Comparison of ENCODE assay signal across 1 cellular context in the genomic region with DNA sequence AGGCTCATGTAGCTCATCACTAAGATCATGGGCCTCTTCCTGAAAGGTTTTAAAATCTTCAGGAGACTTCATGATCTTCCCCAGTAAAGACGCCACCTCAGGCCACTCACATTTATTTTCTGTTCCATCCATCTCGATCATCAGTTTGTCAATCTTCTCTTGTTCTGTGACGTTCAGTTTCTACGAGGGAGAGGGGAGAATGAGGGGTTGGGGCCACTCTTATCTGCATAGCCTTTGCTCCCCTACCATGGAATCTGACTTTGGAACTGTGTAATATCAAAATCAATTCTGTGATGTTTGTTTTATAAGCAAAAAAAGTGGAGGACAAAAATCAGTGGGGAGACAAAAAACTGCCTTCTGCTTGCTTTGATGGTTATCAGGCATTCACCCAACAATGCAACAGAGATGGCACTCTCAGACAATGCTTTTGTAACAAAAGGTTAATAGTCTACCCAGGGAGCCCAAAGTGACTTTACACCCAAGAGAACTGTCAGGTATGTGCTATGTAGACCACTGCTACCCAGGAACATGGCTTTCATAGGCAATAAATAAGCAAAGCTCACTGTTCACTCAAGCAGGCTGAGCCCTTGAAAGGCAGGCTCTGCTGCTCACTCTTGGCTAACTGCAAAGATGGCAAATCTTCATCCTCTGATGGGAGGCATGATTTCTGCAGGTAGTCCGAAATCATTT.
TF ChIP-seq lines count a peak whose summit lies in the region.

No MANE protein-coding gene starts in this region.

TF ChIP-seq in K562, 482 proteins besides CTCF, POLR2A, EP300 and RAD21 (continued from another document):
- TF ChIP-seq, protein P1, sequence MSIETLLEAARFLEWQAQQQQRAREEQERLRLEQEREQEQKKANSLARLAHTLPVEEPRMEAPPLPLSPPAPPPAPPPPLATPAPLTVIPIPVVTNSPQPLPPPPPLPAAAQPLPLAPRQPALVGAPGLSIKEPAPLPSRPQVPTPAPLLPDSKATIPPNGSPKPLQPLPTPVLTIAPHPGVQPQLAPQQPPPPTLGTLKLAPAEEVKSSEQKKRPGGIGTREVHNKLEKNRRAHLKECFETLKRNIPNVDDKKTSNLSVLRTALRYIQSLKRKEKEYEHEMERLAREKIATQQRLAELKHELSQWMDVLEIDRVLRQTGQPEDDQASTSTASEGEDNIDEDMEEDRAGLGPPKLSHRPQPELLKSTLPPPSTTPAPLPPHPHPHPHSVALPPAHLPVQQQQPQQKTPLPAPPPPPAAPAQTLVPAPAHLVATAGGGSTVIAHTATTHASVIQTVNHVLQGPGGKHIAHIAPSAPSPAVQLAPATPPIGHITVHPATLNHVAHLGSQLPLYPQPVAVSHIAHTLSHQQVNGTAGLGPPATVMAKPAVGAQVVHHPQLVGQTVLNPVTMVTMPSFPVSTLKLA (conservative IDR thresholded peaks at IDR 0.05) = no peak
- TF ChIP-seq EP400 (IDR thresholded peaks at IDR 0.05) = no peak
- no peak for TF ChIP-seq RREB1 (CRISPR knock-in tag; IDR thresholded peaks at IDR 0.05)
- TF ChIP-seq MTA1 (IDR thresholded peaks at IDR 0.05; ENCODE audit: borderline replicate concordance) = no peak
- no peak for TF ChIP-seq KLF13 (tag; IDR thresholded peaks at IDR 0.05; ENCODE audit: borderline replicate concordance, low read depth)
- no peak for TF ChIP-seq ZNF561 (CRISPR knock-in tag; conservative IDR thresholded peaks at IDR 0.05)
TF ChIP-seq in K562: peak in this region for 16.
